Comparison of ENCODE assay signal across 12 cellular contexts in genomic region chr1:67710417-67710816, GRCh38. TPM values are rescaled to one million over a fixed set of nuclear protein-coding genes. Genes with fewer than 3 reads are reported as not detected.
DNase-seq lines count a peak whose midpoint lies in the region; ATAC-seq, FAIRE-seq and TF ChIP-seq lines count a peak whose summit lies in the region.
"Had no signal": no experiment of that assay in that cellular context is flagged by ENCODE, and none has a peak within 500 bp of the region (broad histone marks: within the 10 kb centered on the region; RNA-seq: fewer than 3 reads in every experiment).

No MANE protein-coding gene starts in this region.

- dilution Hi-C loops in keratinocyte (cut with MboI; ENCODE audit: extremely low pct_ligation_motif_present, low sequenced_read_pairs) = no loop called here

- H3K27me3 ChIP-seq in right atrium auricular region (no peaks in the 10 kb centered on the region), keratinocyte (ENCODE audit: control insufficient read depth, extremely low read depth, insufficient read depth, low read length) (no peaks in the 10 kb centered on the region)

- peaks cover 78% of the 10 kb centered on the region for H3K4me1 Mint-ChIP-seq in chondrocyte (ENCODE audit: low read depth)

- H3K9me3 Mint-ChIP-seq in chondrocyte (ENCODE audit: low read depth) = peaks cover 4% of the 10 kb centered on the region
- H3K9me3 Mint-ChIP-seq: activated T-helper 1 cell treated with anti-CD3 and anti-CD28 coated beads, Interleukin-12 subunit alpha, Interleukin-12 subunit beta, Interleukin-2, Interleukin-4 antibody, amounts not matched to agents 30 ng/mL and 10 ng/mL and 1 ng/mL, durations not matched to agents 14 hours and 24 hours and 36 hours; IgD-negative memory B cell had no signal

- H3K36me3 ChIP-seq in right atrium auricular region (no peaks in the 10 kb centered on the region), keratinocyte (ENCODE audit: control insufficient read depth in 2 of 2, extremely low read depth in 1 of 2, insufficient read depth in 2 of 2, low read length in 2 of 2) (peaks cover 14 to 16% of the 10 kb centered on the region in 2 experiments)

- H3K4me3 ChIP-seq in right atrium auricular region (no peak overlapping the region), keratinocyte (ENCODE audit: control insufficient read depth in 2 of 3, extremely low read depth in 1 of 3, insufficient read depth in 2 of 3, low read depth in 1 of 3, low read length in 3 of 3) (peak overlapping the region in 1 of 3 experiments; percentile 30)

- H3K4me3 Mint-ChIP-seq in chondrocyte (ENCODE audit: unreplicated experiment) = peak overlapping the region; percentile 37
- H3K4me3 Mint-ChIP-seq: activated T-helper 1 cell treated with anti-CD3 and anti-CD28 coated beads, Interleukin-12 subunit alpha, Interleukin-12 subunit beta, Interleukin-2, Interleukin-4 antibody, amounts not matched to agents 30 ng/mL and 10 ng/mL and 1 ng/mL, durations not matched to agents 14 hours and 24 hours and 36 hours; IgD-negative memory B cell had no signal

- peaks cover 11% of the 10 kb centered on the region for H3K36me3 Mint-ChIP-seq in chondrocyte (ENCODE audit: low read depth)
- H3K36me3 Mint-ChIP-seq: IgD-negative memory B cell had no signal

- H3K4me1 ChIP-seq in right atrium auricular region = peaks cover 0 to 54% of the 10 kb centered on the region in 2 donors
- H3K4me1 ChIP-seq in keratinocyte (ENCODE audit: control insufficient read depth, extremely low read depth, insufficient read depth, low read length) = peaks cover 52% of the 10 kb centered on the region

- ATAC-seq in Right ventricle myocardium superior (ENCODE audit: poor library complexity) (peak; percentile 32), GM19351 (IDR thresholded peaks at IDR 0.05; ENCODE audit: unreplicated experiment) (no peak), HG03159 (IDR thresholded peaks at IDR 0.05; ENCODE audit: unreplicated experiment) (no peak)
- ATAC-seq: activated CD4-positive, CD25-positive, alpha-beta regulatory T cell treated with anti-CD3 and anti-CD28 coated beads, Interleukin-2, amount 50 U/mL, for 24 hours had no signal

- H2AFZ ChIP-seq in keratinocyte (ENCODE audit: control insufficient read depth, low read length) = no peak overlapping the region

- no peaks in the 10 kb centered on the region for H3K9me3 ChIP-seq in right atrium auricular region
- no peaks in the 10 kb centered on the region for H3K9me3 ChIP-seq in keratinocyte (ENCODE audit: control insufficient read depth, low read depth, low read length)

- peak overlapping the region; percentile 65 for H3K4me2 ChIP-seq in keratinocyte (ENCODE audit: control insufficient read depth, extremely low read depth, insufficient read depth, low read depth, low read length)

- H3K27ac ChIP-seq in right atrium auricular region (peak overlapping the region in 1 of 2 donors; percentile 20), keratinocyte (ENCODE audit: control insufficient read depth, insufficient read depth, low read length) (peak overlapping the region; percentile 71)

- H4K20me1 ChIP-seq in keratinocyte (ENCODE audit: control insufficient read depth, extremely low read depth, insufficient read depth, low read length) = no peaks in the 10 kb centered on the region

- peak; percentile 85 for FAIRE-seq in keratinocyte (lab: Jason Lieb, UNC)
- FAIRE-seq: colon had no signal

- intact Hi-C loops in Right ventricle myocardium superior (cut with DNase I) = no loop called here

- peak overlapping the region; percentile 93 for H3K27ac Mint-ChIP-seq in chondrocyte (ENCODE audit: unreplicated experiment)
- H3K27ac Mint-ChIP-seq: activated T-helper 1 cell treated with anti-CD3 and anti-CD28 coated beads, Interleukin-12 subunit alpha, Interleukin-12 subunit beta, Interleukin-2, Interleukin-4 antibody, amounts not matched to agents 30 ng/mL and 10 ng/mL and 1 ng/mL, durations not matched to agents 14 hours and 24 hours and 36 hours; IgD-negative memory B cell had no signal

- H3K79me2 ChIP-seq in keratinocyte (ENCODE audit: control insufficient read depth, insufficient read depth, low read length) = peaks cover 17% of the 10 kb centered on the region

- DNase-seq in Right ventricle myocardium superior (no peak), right atrium auricular region (ENCODE audit: low spot score) (no peak), chondrocyte (ENCODE audit: low spot score) (no peak), keratinocyte (ENCODE audit: low read depth, low spot score) (no peak), medulla oblongata (ENCODE audit: extremely low spot score) (no peak), NCI-H2029 treated with DMSO at 0.1 percent for 48 hours (lab: John Stamatoyannopoulos, UW) (no peak)

- no peaks in the 10 kb centered on the region for H3K9me1 ChIP-seq in keratinocyte (ENCODE audit: control insufficient read depth, extremely low read depth, insufficient read depth, low read length)

- TF ChIP-seq CTCF in right atrium auricular region (IDR thresholded peaks at IDR 0.05) (no peak), chondrocyte (IDR thresholded peaks at IDR 0.05) (no peak), keratinocyte (optimal IDR thresholded peaks at IDR 0.05 in 1 of 3, IDR thresholded peaks at IDR 0.05 in 1 of 3, conservative IDR thresholded peaks at IDR 0.05 in 1 of 3; ENCODE audit: extremely low read depth in 1 of 3, insufficient read depth in 2 of 3, low read length in 3 of 3) (no peak)

- H3K9ac ChIP-seq in keratinocyte (ENCODE audit: control insufficient read depth, extremely low read depth, insufficient read depth, low read length) = peak overlapping the region; percentile 26

- no peaks in the 10 kb centered on the region for H3K27me3 Mint-ChIP-seq in chondrocyte (ENCODE audit: low read depth)

RNA-seq across cellular contexts. Expression of gene GADD45A, which starts 25.4 kb away (rescaled TPM):
- total RNA-seq in Right ventricle myocardium superior = 48.1 TPM
- total RNA-seq in right atrium auricular region = 10 to 100 TPM; 25.3 to 26.6 TPM
- total RNA-seq in chondrocyte = 49.1 to 92.3 TPM (median 89.4 TPM) in 3 replicates
- 109 to 151 TPM (median 124 TPM) in 3 replicates for polyA plus RNA-seq in keratinocyte
- polyA plus RNA-seq in keratinocyte (2011; ENCODE audit: low read depth) = 1,390 TPM
- 126 and 131 TPM in 2 replicates for polyA plus RNA-seq in keratinocyte (2011; cell fraction: cytosol; rRNA removed)
- 339 and 428 TPM in 2 replicates for polyA plus RNA-seq in keratinocyte (2011; cell fraction: nucleus; rRNA removed)
- 154 and 570 TPM in 2 replicates for polyA plus RNA-seq in keratinocyte (2012; ENCODE audit: low replicate concordance)
- polyA minus RNA-seq in keratinocyte = 14.5 to 23.3 TPM (median 21.1 TPM) in 3 replicates
- polyA minus RNA-seq in keratinocyte (2011; cell fraction: cytosol; rRNA and poly(A)+ RNA removed) = 74.4 TPM
- 88.8 and 96.5 TPM in 2 replicates for polyA minus RNA-seq in keratinocyte (2011; cell fraction: nucleus; rRNA and poly(A)+ RNA removed)
